Comparison of ENCODE assay signal across 1 cellular context in genomic region chr3:57587946-57588345, GRCh38.
TF ChIP-seq lines count a peak whose summit lies in the region.

No MANE protein-coding gene starts in this region.

TF ChIP-seq in GM12878, 131 proteins besides CTCF, POLR2A, EP300 and RAD21:
- TF ChIP-seq KLF5 (IDR thresholded peaks at IDR 0.05; ENCODE audit: partially characterized antibody), result no peak
- TF ChIP-seq TCF7 (IDR thresholded peaks at IDR 0.05; ENCODE audit: borderline replicate concordance), result no peak
- no peak for TF ChIP-seq SMARCA5 (IDR thresholded peaks at IDR 0.05)
- no peak for TF ChIP-seq SUZ12 (IDR thresholded peaks at IDR 0.05; ENCODE audit: unreplicated experiment)
- TF ChIP-seq ZNF622 (IDR thresholded peaks at IDR 0.05), result no peak
- TF ChIP-seq TAF1 (IDR thresholded peaks at IDR 0.05; ENCODE audit: borderline replicate concordance, low read depth, low read length), result no peak
- TF ChIP-seq IKZF2 (IDR thresholded peaks at IDR 0.05), result no peak
- TF ChIP-seq RUNX3 (IDR thresholded peaks at IDR 0.05; ENCODE audit: low read length), result no peak
- TF ChIP-seq SUPT20H (IDR thresholded peaks at IDR 0.05; ENCODE audit: borderline replicate concordance, control insufficient read depth, low read depth, low read length), result no peak
- no peak for TF ChIP-seq NR2C1 (IDR thresholded peaks at IDR 0.05)
- TF ChIP-seq TCF3 (IDR thresholded peaks at IDR 0.05; ENCODE audit: borderline replicate concordance, insufficient read depth, low read depth, low read length), result no peak
- no peak for TF ChIP-seq SKIL (IDR thresholded peaks at IDR 0.05; ENCODE audit: low read depth, poor library complexity, severe bottlenecking)
- no peak for TF ChIP-seq USF2 (IDR thresholded peaks at IDR 0.05; ENCODE audit: borderline replicate concordance, low read depth, low read length)
- TF ChIP-seq GATAD2B (conservative IDR thresholded peaks at IDR 0.05; ENCODE audit: low read depth), result no peak
- TF ChIP-seq MAX (IDR thresholded peaks at IDR 0.05; ENCODE audit: low read depth, low read length), result no peak
- TF ChIP-seq ESRRA (IDR thresholded peaks at IDR 0.05; ENCODE audit: low read length), result no peak
